8 cellular contexts compared by ENCODE assay signal in the genomic region with DNA sequence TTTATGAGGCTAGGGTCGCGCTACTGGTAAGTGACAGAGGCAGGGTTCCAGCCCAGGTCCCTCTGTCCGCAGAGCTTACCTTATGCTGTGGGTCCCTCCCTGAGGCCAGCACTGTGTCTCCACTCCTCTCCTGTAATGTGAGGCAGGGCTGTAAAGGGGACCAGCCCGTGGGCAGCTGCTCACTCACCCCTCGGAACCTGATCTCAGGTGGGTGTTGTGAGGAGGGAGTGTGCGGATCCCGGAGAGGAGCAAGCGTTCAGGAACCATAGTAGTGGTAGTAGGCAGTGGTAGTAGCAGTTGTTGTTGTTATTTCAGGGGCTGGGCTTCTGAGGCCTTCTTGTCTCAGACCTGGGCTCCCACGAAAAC. TPM values are rescaled to one million over a fixed set of nuclear protein-coding genes. Genes with fewer than 3 reads are reported as not detected.
DNase-seq lines count a peak whose midpoint lies in the region; ATAC-seq, FAIRE-seq and TF ChIP-seq lines count a peak whose summit lies in the region.

No MANE protein-coding gene starts in this region.

- POLR2A ChIA-PET in CD8-positive, alpha-beta T cell (lab: Charles Lee) = interaction anchor here (1.1 to 5.5 kb wide), 7 partner anchors 10 to 536 kb away, joined by 3 to 66 read pairs (median 8); a partner anchor contains a TSS

- peaks cover 8% of the 10 kb centered on the region for H3K36me3 ChIP-seq in CD8-positive, alpha-beta T cell (ENCODE audit: insufficient read depth, low read length)
- H3K36me3 ChIP-seq in OCI-LY1 (ENCODE audit: insufficient read depth, low read length) = peaks cover 40% of the 10 kb centered on the region

- H3K27ac ChIP-seq in CD8-positive, alpha-beta T cell (ENCODE audit: low read depth, low read length) = peak overlapping the region; percentile 95
- peak overlapping the region; percentile 95 for H3K27ac ChIP-seq in OCI-LY1 (ENCODE audit: low read depth, low read length, poor library complexity, severe bottlenecking)

- peaks cover 62% of the 10 kb centered on the region for H3K4me1 Mint-ChIP-seq in CD8-positive, alpha-beta T cell (ENCODE audit: low read depth)
- peaks cover 59 to 74% of the 10 kb centered on the region in 2 donors for H3K4me1 Mint-ChIP-seq in effector memory CD8-positive, alpha-beta T cell (ENCODE audit: low read depth in 2 of 2)
- H3K4me1 Mint-ChIP-seq in osteocyte (ENCODE audit: unreplicated experiment) = peaks cover 80% of the 10 kb centered on the region

- peak overlapping the region; percentile 89 for H3K4me2 ChIP-seq in OCI-LY1 (ENCODE audit: low read length)

- H3K9me3 Mint-ChIP-seq in CD8-positive, alpha-beta T cell = no peaks in the 10 kb centered on the region
- no peaks in the 10 kb centered on the region for H3K9me3 Mint-ChIP-seq in effector memory CD8-positive, alpha-beta T cell
- no peaks in the 10 kb centered on the region for H3K9me3 Mint-ChIP-seq in osteocyte (ENCODE audit: unreplicated experiment)

- peak overlapping the region; percentile 99 for H3K27ac Mint-ChIP-seq in CD8-positive, alpha-beta T cell
- H3K27ac Mint-ChIP-seq in effector memory CD8-positive, alpha-beta T cell = peak overlapping the region; percentile 98 to 99
- peak overlapping the region; percentile 96 for H3K27ac Mint-ChIP-seq in osteocyte (ENCODE audit: unreplicated experiment)

- intact Hi-C loops in CD8-positive, alpha-beta T cell (cut with DNase I, micrococcal nuclease) = loop anchor here (5.0 to 10.0 kb wide), 3 partner anchors 329 to 1089 kb away; a partner anchor contains a TSS

- no peak for DNase-seq in CD8-positive, alpha-beta T cell
- DNase-seq in effector memory CD8-positive, alpha-beta T cell = no peak
- DNase-seq in osteocyte (ENCODE audit: extremely low spot score, unreplicated experiment) (no peak), NCI-H1105 (lab: John Stamatoyannopoulos, UW) (no peak), urothelium cell line (ENCODE audit: low spot score) (no peak), NCI-H69 (lab: John Stamatoyannopoulos, UW) (no peak)

- no peaks in the 10 kb centered on the region for H3K27me3 ChIP-seq in CD8-positive, alpha-beta T cell (ENCODE audit: insufficient read depth, low read length)
- H3K27me3 ChIP-seq in OCI-LY1 (ENCODE audit: insufficient read depth, low read length) = no peaks in the 10 kb centered on the region

- CTCF ChIA-PET in CD8-positive, alpha-beta T cell (lab: Charles Lee) = interaction anchor here (1.1 to 10.9 kb wide), 5 partner anchors 12 to 206 kb away, joined by 3 to 187 read pairs (median 6); no protein-coding TSS in a partner anchor

- peak overlapping the region; percentile 95 for H3K4me3 Mint-ChIP-seq in CD8-positive, alpha-beta T cell
- H3K4me3 Mint-ChIP-seq in effector memory CD8-positive, alpha-beta T cell = peak overlapping the region; percentile 92 to 93
- peak overlapping the region; percentile 79 for H3K4me3 Mint-ChIP-seq in osteocyte (ENCODE audit: unreplicated experiment)

- peaks cover 59% of the 10 kb centered on the region for H3K4me1 ChIP-seq in CD8-positive, alpha-beta T cell (ENCODE audit: insufficient read depth, low read length)
- H3K4me1 ChIP-seq in OCI-LY1 (ENCODE audit: insufficient read depth, low read length, severe bottlenecking) = peaks cover 62% of the 10 kb centered on the region

- H3K9me2 ChIP-seq in OCI-LY1 (ENCODE audit: low read depth, low read length) = no peaks in the 10 kb centered on the region

- no peak for FAIRE-seq in urothelium cell line (lab: Jason Lieb, UNC)

- peak overlapping the region; percentile 95 for H3K4me3 ChIP-seq in CD8-positive, alpha-beta T cell (ENCODE audit: low read depth, low read length)
- peak overlapping the region; percentile 97 for H3K4me3 ChIP-seq in OCI-LY1 (ENCODE audit: low read depth, low read length, poor library complexity, severe bottlenecking)

- no peak overlapping the region for H2AFZ ChIP-seq in OCI-LY1 (ENCODE audit: low read length)

- ATAC-seq in CD8-positive, alpha-beta T cell = no peak
- ATAC-seq in effector memory CD8-positive, alpha-beta T cell (replicated peaks) = no peak
- ATAC-seq in GM19328 (IDR thresholded peaks at IDR 0.05; ENCODE audit: unreplicated experiment) = no peak

- TF ChIP-seq CTCF in CD8-positive, alpha-beta T cell (IDR thresholded peaks at IDR 0.05) = no peak
- no peak for TF ChIP-seq CTCF in OCI-LY1 (IDR thresholded peaks at IDR 0.05; ENCODE audit: low read length)
- TF ChIP-seq CTCF in osteocyte (IDR thresholded peaks at IDR 0.05) = no peak

- H3K79me2 ChIP-seq in OCI-LY1 (ENCODE audit: insufficient read depth, low read length) = peaks cover 8% of the 10 kb centered on the region; the same call in 1 of the 2 replicates

- H3K27me3 Mint-ChIP-seq in CD8-positive, alpha-beta T cell (ENCODE audit: low read depth) = no peaks in the 10 kb centered on the region
- H3K27me3 Mint-ChIP-seq in effector memory CD8-positive, alpha-beta T cell = no peaks in the 10 kb centered on the region
- H3K27me3 Mint-ChIP-seq in osteocyte (ENCODE audit: unreplicated experiment) = no peaks in the 10 kb centered on the region

- peak overlapping the region; percentile 94 for H3K9ac ChIP-seq in OCI-LY1 (ENCODE audit: low read length)

- no peaks in the 10 kb centered on the region for H4K20me1 ChIP-seq in OCI-LY1 (ENCODE audit: insufficient read depth, low read length)

- H3K9me3 ChIP-seq in CD8-positive, alpha-beta T cell (ENCODE audit: low read length) = no peaks in the 10 kb centered on the region
- H3K9me3 ChIP-seq in OCI-LY1 (ENCODE audit: low read length) = no peaks in the 10 kb centered on the region

- H3F3A ChIP-seq in OCI-LY1 (ENCODE audit: insufficient read depth, low read length) = peaks cover 7% of the 10 kb centered on the region; the same call in 1 of the 2 replicates

- peaks cover 52% of the 10 kb centered on the region for H3K36me3 Mint-ChIP-seq in CD8-positive, alpha-beta T cell
- peaks cover 87% of the 10 kb centered on the region for H3K36me3 Mint-ChIP-seq in effector memory CD8-positive, alpha-beta T cell (ENCODE audit: insufficient read depth)
- H3K36me3 Mint-ChIP-seq in osteocyte (ENCODE audit: unreplicated experiment) = peaks cover 4% of the 10 kb centered on the region

RNA-seq across cellular contexts. Expression of a gene that starts 1.7 kb away (rescaled TPM):
- 100 to 1,000 TPM; 202 to 205 TPM for total RNA-seq in CD8-positive, alpha-beta T cell
- 7.0 and 11.3 TPM in 2 replicates for total RNA-seq in osteocyte

RNA-seq across cellular contexts. Expression of a gene that starts 38.5 kb away (rescaled TPM):
- 10 to 100 TPM; 43.4 to 46.0 TPM for total RNA-seq in CD8-positive, alpha-beta T cell
- 62.3 and 62.9 TPM in 2 replicates for total RNA-seq in osteocyte

Comparison
In these comparisons a context has a peak if more than half of its experiments do, and no peak if none do; other contexts are left out.
1. RNA of a gene that starts 1.7 kb away (total RNA-seq): 202 to 205 TPM in CD8-positive, alpha-beta T cell; 7.0 to 11.3 TPM in osteocyte; every median in the first group is over 10 times any median in the second.
2. Peak in every context shown above with its lines, with median percentiles within 50 percentile points of each other: H3K27ac Mint-ChIP-seq and H3K4me3 Mint-ChIP-seq.